2 cellular contexts compared by ENCODE assay signal in genomic region chr4:71004281-71004851, GRCh38.
TF ChIP-seq lines count a peak whose summit lies in the region.

No MANE protein-coding gene starts in this region.

TF ChIP-seq in HepG2, 621 proteins besides CTCF, POLR2A, EP300 and RAD21:
- TF ChIP-seq MXD4 (CRISPR knock-in tag; IDR thresholded peaks at IDR 0.05) (no peak), DRAP1 (CRISPR knock-in tag; IDR thresholded peaks at IDR 0.05) (no peak), SMAD3 (CRISPR knock-in tag; IDR thresholded peaks at IDR 0.05) (no peak), HHEX (CRISPR knock-in tag; IDR thresholded peaks at IDR 0.05) (no peak), GPBP1L1 (CRISPR knock-in tag; IDR thresholded peaks at IDR 0.05) (no peak), SYNCRIP (IDR thresholded peaks at IDR 0.05; ENCODE audit: insufficient read depth, low read depth, low read length) (no peak), STAG1 (CRISPR knock-in tag; IDR thresholded peaks at IDR 0.05) (peak; percentile 46)
TF ChIP-seq in HepG2: peak in this region for 1.

TF ChIP-seq in K562, 482 proteins besides CTCF, POLR2A, EP300 and RAD21:
- TF ChIP-seq PTRF (tag; IDR thresholded peaks at IDR 0.05) (no peak), SREBF1 (IDR thresholded peaks at IDR 0.05; ENCODE audit: borderline replicate concordance, low read depth, low read length) (no peak), ZNF507 (tag; conservative IDR thresholded peaks at IDR 0.05) (no peak), POLR2G (IDR thresholded peaks at IDR 0.05; ENCODE audit: low read depth, low read length) (no peak), EGR1 (conservative IDR thresholded peaks at IDR 0.05) (no peak), AFF4 (CRISPR knock-in tag; IDR thresholded peaks at IDR 0.05) (no peak), STAG1 (CRISPR knock-in tag; IDR thresholded peaks at IDR 0.05; ENCODE audit: borderline replicate concordance) (no peak), PTBP1 (IDR thresholded peaks at IDR 0.05; ENCODE audit: low read depth, low read length) (no peak), NKRF (IDR thresholded peaks at IDR 0.05; ENCODE audit: borderline replicate concordance) (no peak), TSHZ1 (CRISPR knock-in tag; IDR thresholded peaks at IDR 0.05) (no peak), ZNF146 (CRISPR knock-in tag; IDR thresholded peaks at IDR 0.05; ENCODE audit: unreplicated experiment) (no peak), ZNF134 (CRISPR knock-in tag; conservative IDR thresholded peaks at IDR 0.05) (no peak), MYBL2 (IDR thresholded peaks at IDR 0.05; ENCODE audit: low read depth) (no peak), MYBL2 (CRISPR knock-in tag; IDR thresholded peaks at IDR 0.05; ENCODE audit: borderline replicate concordance) (no peak)
